8 cellular contexts compared by ENCODE assay signal in the genomic region with DNA sequence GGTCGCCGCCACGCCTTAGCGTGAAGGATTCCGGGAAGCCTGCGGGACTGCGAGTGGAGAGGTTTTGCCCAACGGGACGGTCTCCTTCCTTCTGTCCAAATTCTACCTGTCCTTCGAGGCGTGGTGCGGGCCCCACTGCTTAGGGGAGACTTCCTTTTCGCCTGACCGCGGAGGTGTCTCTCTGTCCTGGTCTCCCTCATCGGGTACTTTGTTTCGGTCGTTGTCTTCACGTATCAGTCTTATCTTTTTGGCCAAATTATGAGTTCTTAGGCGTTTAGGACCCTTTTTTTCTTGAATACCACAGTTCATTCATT. TPM values are rescaled to one million over a fixed set of nuclear protein-coding genes. Genes with fewer than 3 reads are reported as not detected.
DNase-seq lines count a peak whose midpoint lies in the region; ATAC-seq, FAIRE-seq and TF ChIP-seq lines count a peak whose summit lies in the region.

No MANE protein-coding gene starts in this region.

- H3K27ac ChIP-seq in HL-60 (replicated peaks) = peak overlapping the region; percentile 73

- H3K9me3 Mint-ChIP-seq in chondrocyte (ENCODE audit: low read depth) (no peaks in the 10 kb centered on the region), nephron progenitor cell (no peaks in the 10 kb centered on the region)

- TF ChIP-seq CTCF in HL-60 (IDR thresholded peaks at IDR 0.05; ENCODE audit: insufficient read depth, low read length) (no peak), chondrocyte (IDR thresholded peaks at IDR 0.05) (no peak), nephron progenitor cell (IDR thresholded peaks at IDR 0.05) (no peak)

- H3K27me3 ChIP-seq in HL-60 (ENCODE audit: insufficient read depth, poor library complexity, severe bottlenecking) = no peaks in the 10 kb centered on the region

- peak overlapping the region; percentile 86 for H3K27ac Mint-ChIP-seq in chondrocyte (ENCODE audit: unreplicated experiment)
- H3K27ac Mint-ChIP-seq in nephron progenitor cell = peak overlapping the region; percentile 89

- H3K4me3 Mint-ChIP-seq in chondrocyte (ENCODE audit: unreplicated experiment) = peak overlapping the region; percentile 90
- H3K4me3 Mint-ChIP-seq in nephron progenitor cell = peak overlapping the region; percentile 98

- intact Hi-C loops in sciatic nerve (cut with DNase I) = no loop called here

- FAIRE-seq in frontal cortex (lab: Jason Lieb, UNC) = no peak

- peaks cover 3% of the 10 kb centered on the region for H3K36me3 Mint-ChIP-seq in chondrocyte (ENCODE audit: low read depth)
- peaks cover 20% of the 10 kb centered on the region for H3K36me3 Mint-ChIP-seq in nephron progenitor cell (ENCODE audit: low read depth)

- DNase-seq in HL-60 (ENCODE audit: low read depth in 1 of 2, low spot score in 1 of 2) (no peak), chondrocyte (ENCODE audit: low spot score) (no peak), nephron progenitor cell (no peak), NCI-H2196 (lab: John Stamatoyannopoulos, UW; ENCODE audit: unreplicated experiment) (no peak), sciatic nerve (ENCODE audit: low spot score) (no peak), NCI-H446 (lab: John Stamatoyannopoulos, UW) (no peak), frontal cortex (ENCODE audit: low spot score in 2 of 2) (no peak)

- H3K4me1 Mint-ChIP-seq in chondrocyte (ENCODE audit: low read depth) (peaks cover 28% of the 10 kb centered on the region), nephron progenitor cell (peaks cover 32% of the 10 kb centered on the region)

- H3K27me3 Mint-ChIP-seq in chondrocyte (ENCODE audit: low read depth) (no peaks in the 10 kb centered on the region), nephron progenitor cell (ENCODE audit: low read depth, poor library complexity) (peaks cover 3% of the 10 kb centered on the region)

- peak overlapping the region; percentile 90 for H3K4me3 ChIP-seq in GM08714 (ENCODE audit: low read length)
- peak overlapping the region; percentile 94 for H3K4me3 ChIP-seq in HL-60 (replicated peaks; ENCODE audit: insufficient read depth, low read length)

- no peak for ATAC-seq in sciatic nerve

RNA-seq across cellular contexts. Expression of a gene that starts 0.4 kb away (rescaled TPM):
- total RNA-seq in chondrocyte (16.9 to 22.9 TPM (median 21.9 TPM) in 3 replicates), sciatic nerve (30.4 TPM), frontal cortex (24.5 TPM)

RNA-seq across cellular contexts. Expression of a gene that starts 14.6 kb away (rescaled TPM):
- total RNA-seq in chondrocyte = 11.8 to 13.2 TPM (median 12.1 TPM) in 3 replicates
- total RNA-seq in sciatic nerve = 12.1 TPM
- 11.4 TPM for total RNA-seq in frontal cortex

RNA-seq across cellular contexts. Expression of a gene that starts 20.1 kb away (rescaled TPM):
- total RNA-seq in chondrocyte (37.0 to 58.2 TPM (median 41.2 TPM) in 3 replicates), sciatic nerve (28.9 TPM), frontal cortex (5.3 TPM)

RNA-seq across cellular contexts. Expression of a gene that starts 27.1 kb away (rescaled TPM):
- total RNA-seq in chondrocyte = 0.80 to 2.5 TPM (median 2.0 TPM) in 3 replicates
- not detected for total RNA-seq in sciatic nerve
- total RNA-seq in frontal cortex = 2.0 TPM

RNA-seq across cellular contexts. Expression of a gene that starts 37.1 kb away (rescaled TPM):
- total RNA-seq in chondrocyte (16.1 to 21.3 TPM (median 16.7 TPM) in 3 replicates), sciatic nerve (10.7 TPM), frontal cortex (3.7 TPM)
